In the genomic region with DNA sequence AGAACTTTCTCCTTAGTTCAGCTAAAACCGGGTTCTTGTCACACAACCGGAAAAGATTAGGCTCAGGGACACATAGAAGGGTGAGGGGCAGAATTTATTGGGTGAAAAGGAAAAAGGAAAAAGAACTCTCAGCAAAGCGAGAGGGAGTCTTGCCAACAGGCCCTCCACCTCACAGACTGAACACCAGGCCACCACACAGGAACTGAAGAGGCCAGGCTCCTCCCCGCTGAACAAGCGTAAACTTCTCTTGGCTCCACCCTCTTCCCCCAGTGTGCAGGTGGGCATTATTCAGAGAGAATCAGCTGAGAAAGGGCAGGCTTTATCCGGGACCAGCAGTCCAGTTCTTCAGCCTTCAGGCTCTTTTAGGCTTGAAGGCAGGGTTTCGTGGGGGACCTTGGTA, we compare ENCODE assay signal across 8 cellular contexts.
DNase-seq lines count a peak whose midpoint lies in the region; ATAC-seq and TF ChIP-seq lines count a peak whose summit lies in the region.

No MANE protein-coding gene starts in this region.

- H3K27me3 ChIP-seq in uterus, result no peaks in the 10 kb centered on the region

- ATAC-seq in GM18502 (IDR thresholded peaks at IDR 0.05; ENCODE audit: poor library complexity, unreplicated experiment) (peak; percentile 70), GM21737 (IDR thresholded peaks at IDR 0.05; ENCODE audit: unreplicated experiment) (peak; percentile 83)

- no peak for TF ChIP-seq CTCF in uterus (IDR thresholded peaks at IDR 0.05)

- no peaks in the 10 kb centered on the region for H3K36me3 ChIP-seq in uterus

- intact Hi-C loops in uterus (cut with DNase I; ENCODE audit: low total_unique reads), result no loop called here

- no peaks in the 10 kb centered on the region for H3K9me3 ChIP-seq in uterus

- DNase-seq in NAMALWA (ENCODE audit: low spot score) (peak; percentile 93), NCI-H2081 (lab: John Stamatoyannopoulos, UW) (no peak), uterus (no peak), NCI-H2081 treated with DMSO at 0.1 percent for 48 hours (lab: John Stamatoyannopoulos, UW) (no peak)
- DNase-seq in activated naive CD8-positive, alpha-beta T cell treated with anti-CD3 and anti-CD28 coated beads, Interleukin-2, amount 50 U/mL, for 16 hours (ENCODE audit: low read depth, low spot score), result peak; percentile 5
- peak; percentile 9 to 37 for DNase-seq in stimulated activated CD8-positive, alpha-beta memory T cell treated with anti-CD3 and anti-CD28 coated beads, Interleukin-2, amount 100 ng/mL, for 48 hours (ENCODE audit: low read depth in 2 of 2)

- H3K4me1 ChIP-seq in uterus, result no peaks in the 10 kb centered on the region

- H3K4me3 ChIP-seq in uterus, result no peak overlapping the region

- H3K27ac ChIP-seq in uterus, result no peak overlapping the region

- no peak for TF ChIP-seq POLR2A in uterus (IDR thresholded peaks at IDR 0.05)

Comparison
In these comparisons a context has a peak if more than half of its experiments do, and no peak if none do; other contexts are left out.
1. DNase-seq: peak in NAMALWA (single experiment), activated naive CD8-positive, alpha-beta T cell treated with anti-CD3 and anti-CD28 coated beads, Interleukin-2, amount 50 U/mL, for 16 hours (single experiment) and stimulated activated CD8-positive, alpha-beta memory T cell treated with anti-CD3 and anti-CD28 coated beads, Interleukin-2, amount 100 ng/mL, for 48 hours (2 of 2); none in NCI-H2081 (0 of 2), uterus (0 of 2) and NCI-H2081 treated with DMSO at 0.1 percent for 48 hours (single experiment).